In the genomic region with DNA sequence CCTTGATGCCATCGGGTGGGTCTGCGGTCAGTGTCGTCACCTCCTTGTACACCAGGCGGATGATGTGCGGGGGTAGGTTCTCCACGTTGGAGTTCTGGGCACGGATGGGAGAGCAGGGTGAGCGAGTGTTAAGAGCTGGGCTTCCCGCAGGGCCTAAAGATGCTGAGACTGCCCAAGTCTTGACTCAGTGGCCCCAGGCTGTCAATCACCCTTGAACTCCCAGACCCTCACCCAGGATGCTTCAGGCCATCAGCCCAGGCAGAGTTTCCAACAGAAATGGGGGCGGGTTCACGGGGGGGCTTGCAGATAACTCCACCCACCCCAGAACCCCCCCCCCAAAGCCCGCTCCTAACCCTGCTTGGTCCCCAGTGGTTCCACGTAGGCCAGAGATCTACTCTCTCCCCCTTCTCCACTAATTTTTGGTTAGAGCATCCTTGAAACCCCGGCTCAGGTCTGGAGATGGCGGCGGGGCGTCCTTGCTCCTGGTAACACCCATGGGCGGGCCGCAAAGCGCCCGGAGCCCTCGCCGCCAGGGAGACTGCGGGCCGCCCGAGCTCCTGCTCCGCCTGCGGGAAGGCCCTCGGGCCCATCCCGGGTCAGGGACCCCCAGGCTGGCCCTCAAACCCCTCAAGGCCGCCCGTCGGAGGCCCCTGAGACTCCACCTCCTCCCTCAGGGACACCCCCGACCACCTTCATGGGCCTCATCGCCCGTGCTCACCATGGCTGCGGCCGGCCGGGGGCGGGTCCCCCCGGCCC, we compare ENCODE assay signal across 1 cellular context.
TF ChIP-seq lines count a peak whose summit lies in the region.

No MANE protein-coding gene starts in this region.

TF ChIP-seq in H1, 55 proteins besides CTCF, POLR2A, EP300 and RAD21:
- TF ChIP-seq HDAC2 (IDR thresholded peaks at IDR 0.05; ENCODE audit: borderline replicate concordance in 1 of 2, low read depth in 2 of 2, low read length in 2 of 2) (no peak), SIN3A (conservative IDR thresholded peaks at IDR 0.05 in 1 of 2, IDR thresholded peaks at IDR 0.05 in 1 of 2; ENCODE audit: low read depth in 1 of 2, low read length in 2 of 2) (no peak), TAF1 (IDR thresholded peaks at IDR 0.05; ENCODE audit: low read depth, low read length) (no peak), SAP30 (IDR thresholded peaks at IDR 0.05; ENCODE audit: insufficient read depth, insufficient replicate concordance, low read length) (no peak), CBX8 (IDR thresholded peaks at IDR 0.05; ENCODE audit: borderline replicate concordance, low read depth, low read length) (no peak), RFX5 (IDR thresholded peaks at IDR 0.05; ENCODE audit: borderline replicate concordance, low read depth, low read length) (no peak), CTBP2 (IDR thresholded peaks at IDR 0.05; ENCODE audit: borderline replicate concordance, insufficient read depth, insufficient read length, low read length) (no peak), NRF1 (IDR thresholded peaks at IDR 0.05; ENCODE audit: low read depth, low read length) (no peak), SIRT6 (IDR thresholded peaks at IDR 0.05; ENCODE audit: low read length) (no peak), SIX5 (IDR thresholded peaks at IDR 0.05; ENCODE audit: low read depth, low read length) (no peak), GTF2F1 (IDR thresholded peaks at IDR 0.05; ENCODE audit: borderline replicate concordance, low read depth, low read length) (no peak)
- TF ChIP-seq, protein P1, sequence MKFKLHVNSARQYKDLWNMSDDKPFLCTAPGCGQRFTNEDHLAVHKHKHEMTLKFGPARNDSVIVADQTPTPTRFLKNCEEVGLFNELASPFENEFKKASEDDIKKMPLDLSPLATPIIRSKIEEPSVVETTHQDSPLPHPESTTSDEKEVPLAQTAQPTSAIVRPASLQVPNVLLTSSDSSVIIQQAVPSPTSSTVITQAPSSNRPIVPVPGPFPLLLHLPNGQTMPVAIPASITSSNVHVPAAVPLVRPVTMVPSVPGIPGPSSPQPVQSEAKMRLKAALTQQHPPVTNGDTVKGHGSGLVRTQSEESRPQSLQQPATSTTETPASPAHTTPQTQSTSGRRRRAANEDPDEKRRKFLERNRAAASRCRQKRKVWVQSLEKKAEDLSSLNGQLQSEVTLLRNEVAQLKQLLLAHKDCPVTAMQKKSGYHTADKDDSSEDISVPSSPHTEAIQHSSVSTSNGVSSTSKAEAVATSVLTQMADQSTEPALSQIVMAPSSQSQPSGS (IDR thresholded peaks at IDR 0.05; ENCODE audit: low read length): no peak
- TF ChIP-seq, protein P2, sequence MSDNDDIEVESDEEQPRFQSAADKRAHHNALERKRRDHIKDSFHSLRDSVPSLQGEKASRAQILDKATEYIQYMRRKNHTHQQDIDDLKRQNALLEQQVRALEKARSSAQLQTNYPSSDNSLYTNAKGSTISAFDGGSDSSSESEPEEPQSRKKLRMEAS (IDR thresholded peaks at IDR 0.05): no peak
- TF ChIP-seq, protein P3, sequence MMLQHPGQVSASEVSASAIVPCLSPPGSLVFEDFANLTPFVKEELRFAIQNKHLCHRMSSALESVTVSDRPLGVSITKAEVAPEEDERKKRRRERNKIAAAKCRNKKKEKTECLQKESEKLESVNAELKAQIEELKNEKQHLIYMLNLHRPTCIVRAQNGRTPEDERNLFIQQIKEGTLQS (IDR thresholded peaks at IDR 0.05; ENCODE audit: insufficient read depth, low read depth, low read length): no peak
